ENCODE assay signal across 4 cellular contexts in the genomic region with DNA sequence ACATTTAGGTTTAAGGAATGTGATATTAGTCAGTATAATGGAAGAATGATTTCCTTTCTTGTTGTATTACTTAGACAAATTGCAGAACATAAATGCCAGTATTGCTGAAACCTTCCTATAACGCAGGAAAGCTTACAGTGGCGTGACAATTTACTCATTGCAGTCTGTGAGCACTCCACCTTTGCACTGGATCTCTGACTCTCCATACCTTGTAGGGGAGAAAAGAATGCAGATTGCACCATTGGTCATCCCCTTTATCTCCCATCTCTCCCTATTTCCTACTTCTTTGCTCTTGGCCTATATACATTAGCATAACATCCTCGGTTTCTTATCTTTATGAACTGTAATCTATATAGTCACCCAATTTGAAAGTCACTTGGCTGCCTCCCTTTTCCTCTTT. TPM values are rescaled to one million over a fixed set of nuclear protein-coding genes. Genes with fewer than 3 reads are reported as not detected.
"Had no signal": no experiment of that assay in that cellular context is flagged by ENCODE, and none has a peak within 500 bp of the region (broad histone marks: within the 10 kb centered on the region; RNA-seq: fewer than 3 reads in every experiment).

No MANE protein-coding gene starts in this region.

- H3K4me3 ChIP-seq: GM12878 had no signal

- DNase-seq: GDM1, GF-D8 had no signal

- ATAC-seq: GM12878 had no signal

RNA-seq across cellular contexts. Expression of gene HYAL4, which starts 28.1 kb away (rescaled TPM):
- total RNA-seq: G401 had no signal
